Comparison of ENCODE assay signal across 14 cellular contexts in the genomic region with DNA sequence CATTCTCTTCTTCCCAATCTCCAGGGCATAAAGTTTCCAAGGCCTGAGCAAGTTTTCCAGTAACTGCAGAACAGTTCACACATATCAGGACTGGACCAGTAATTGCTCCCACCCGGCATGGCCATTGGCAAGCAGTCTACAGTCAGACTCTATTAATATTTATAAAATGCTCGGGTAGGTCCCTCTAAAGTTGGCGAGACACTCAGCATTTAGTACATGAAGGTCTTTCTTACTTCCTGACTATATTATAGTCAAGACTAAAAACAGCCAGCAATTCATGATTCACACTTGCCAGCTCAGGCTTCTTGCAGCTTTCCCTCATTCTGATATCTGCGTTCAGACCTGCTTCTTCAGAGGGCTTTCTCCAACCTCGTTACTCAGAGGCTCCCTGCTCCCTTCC. TPM values are rescaled to one million over a fixed set of nuclear protein-coding genes. Genes with fewer than 3 reads are reported as not detected.
DNase-seq lines count a peak whose midpoint lies in the region; TF ChIP-seq lines count a peak whose summit lies in the region.
"Had no signal": no experiment of that assay in that cellular context is flagged by ENCODE, and none has a peak within 500 bp of the region (broad histone marks: within the 10 kb centered on the region; RNA-seq: fewer than 3 reads in every experiment).

No MANE protein-coding gene starts in this region.

- H3K4me3 ChIP-seq in OCI-LY7 (ENCODE audit: low read depth, low read length, poor library complexity, severe bottlenecking) (no peak overlapping the region), endodermal cell (ENCODE audit: low read length) (no peak overlapping the region), mucosa of rectum (ENCODE audit: low read length in 2 of 2) (no peak overlapping the region), spleen (no peak overlapping the region)

- BruUV-seq in OCI-LY7 (replicated peaks; lab: Mats Ljungman, UMichigan), result no TSS peak

- peak overlapping the region; percentile 12 for H3K27ac ChIP-seq in OCI-LY7 (ENCODE audit: low read depth, low read length, poor library complexity, severe bottlenecking)
- no peak overlapping the region for H3K27ac ChIP-seq in endodermal cell (ENCODE audit: low read depth, low read length)
- peak overlapping the region; percentile 67 to 69 for H3K27ac ChIP-seq in mucosa of rectum (ENCODE audit: low read depth in 2 of 2, low read length in 2 of 2)
- H3K27ac ChIP-seq in spleen, result no peak overlapping the region

- CTCF ChIA-PET in OCI-LY7 (lab: Charles Lee; ENCODE audit: unreplicated experiment), result no interaction called here

- H3K36me3 Mint-ChIP-seq in endodermal cell (ENCODE audit: low read depth), result no peaks in the 10 kb centered on the region
- H3K36me3 Mint-ChIP-seq: naive thymus-derived CD8-positive, alpha-beta T cell had no signal

- peak overlapping the region; percentile 56 for H3K27ac Mint-ChIP-seq in endodermal cell
- H3K27ac Mint-ChIP-seq: activated CD4-positive, alpha-beta T cell treated with anti-CD3 and anti-CD28 coated beads, Interleukin-2, amount 10 ng/mL, durations not matched to agents 24 days and 14 days; naive thymus-derived CD8-positive, alpha-beta T cell had no signal

- no peaks in the 10 kb centered on the region for H3K27me3 ChIP-seq in endodermal cell (ENCODE audit: control insufficient read depth, insufficient read depth, low read length, poor library complexity, severe bottlenecking)
- H3K27me3 ChIP-seq in mucosa of rectum (ENCODE audit: control insufficient read depth in 2 of 2, insufficient read depth in 2 of 2, low read length in 2 of 2), result no peaks in the 10 kb centered on the region
- H3K27me3 ChIP-seq in spleen (replicated peaks in 1 of 7), result no peaks in the 10 kb centered on the region

- intact Hi-C loops in OCI-LY7 (cut with micrococcal nuclease; ENCODE audit: unreplicated experiment), result no loop called here
- intact Hi-C loops in spleen (cut with DNase I; ENCODE audit: low total_unique reads), result no loop called here

- DNase-seq in AG08395 (ENCODE audit: low spot score) (peak; percentile 32), OCI-LY7 (ENCODE audit: low spot score) (no peak), endodermal cell (no peak), NCI-H1105 (lab: John Stamatoyannopoulos, UW) (no peak), spleen (no peak), mesenteric fat pad (ENCODE audit: low spot score) (no peak)
- no peak for DNase-seq in activated CD4-positive, alpha-beta T cell treated with anti-CD3 and anti-CD28 coated beads for 48 hours
- DNase-seq: activated CD4-positive, alpha-beta T cell treated with anti-CD3 and anti-CD28 coated beads, Interleukin-2, amount 10 ng/mL, durations not matched to agents 24 days and 14 days; activated gamma-delta T cell treated with Interleukin-2 at 50 U/mL for 16 hours; Karpas-422; naive thymus-derived CD8-positive, alpha-beta T cell; NCI-H345; stimulated activated naive CD4-positive, alpha-beta T cell had no signal

- TF ChIP-seq POLR2A in spleen (IDR thresholded peaks at IDR 0.05), result no peak

- no peaks in the 10 kb centered on the region for H3K79me2 ChIP-seq in OCI-LY7 (ENCODE audit: insufficient read depth, low read depth, low read length)

- H2AFZ ChIP-seq in OCI-LY7 (ENCODE audit: low read length), result peak overlapping the region; percentile 88

- peaks cover 56% of the 10 kb centered on the region for H3K4me1 Mint-ChIP-seq in endodermal cell

- H3K9ac ChIP-seq in endodermal cell (ENCODE audit: extremely low read depth, low read length, poor library complexity, severe bottlenecking) (no peak overlapping the region), mucosa of rectum (ENCODE audit: low read depth in 1 of 2, low read length in 2 of 2) (no peak overlapping the region)

- no peaks in the 10 kb centered on the region for H4K20me1 ChIP-seq in OCI-LY7 (ENCODE audit: insufficient read depth, low read length)

- POLR2A ChIA-PET in OCI-LY7 (lab: Charles Lee), result interaction anchor here (0.6 to 2.8 kb wide), 5 partner anchors 8 to 26 kb away, joined by 3 to 21 read pairs (median 13); partner anchors contain the start of gene GADD45A

- H3K9me2 ChIP-seq in OCI-LY7 (ENCODE audit: insufficient read depth, low read length), result no peaks in the 10 kb centered on the region

- WGBS in endodermal cell (ENCODE audit: insufficient coverage in 1 of 2, insufficient read length in 1 of 2), 2 experiments, result 89 to 94% methylated on average over 4 to 5 of the region's 5 CpGs
- WGBS in spleen, 5 donors, result 51 to 83% (median 77%) methylated on average over 5 of the region's 5 CpGs

- peaks cover 44% of the 10 kb centered on the region for H3K4me1 ChIP-seq in OCI-LY7 (ENCODE audit: insufficient read depth, low read length, poor library complexity, severe bottlenecking)
- peaks cover 43% of the 10 kb centered on the region for H3K4me1 ChIP-seq in endodermal cell (ENCODE audit: control insufficient read depth, insufficient read depth, low read length)
- H3K4me1 ChIP-seq in mucosa of rectum (ENCODE audit: control insufficient read depth in 2 of 2, insufficient read depth in 2 of 2, low read length in 2 of 2), result peaks cover 43 to 62% of the 10 kb centered on the region in 2 donors
- peaks cover 7 to 48% (median 33%) of the 10 kb centered on the region in 6 donors for H3K4me1 ChIP-seq in spleen

- H3K4me3 Mint-ChIP-seq in endodermal cell, result no peak overlapping the region
- H3K4me3 Mint-ChIP-seq: activated CD4-positive, alpha-beta T cell treated with anti-CD3 and anti-CD28 coated beads, Interleukin-2, amount 10 ng/mL, durations not matched to agents 24 days and 14 days; naive thymus-derived CD8-positive, alpha-beta T cell had no signal

- no peak for TF ChIP-seq CTCF in OCI-LY7 (conservative IDR thresholded peaks at IDR 0.05; ENCODE audit: low read length)
- TF ChIP-seq CTCF in endodermal cell (conservative IDR thresholded peaks at IDR 0.05), result no peak
- no peak for TF ChIP-seq CTCF in spleen (IDR thresholded peaks at IDR 0.05 in 8 of 11, conservative IDR thresholded peaks at IDR 0.05 in 3 of 11)

- H3K9me3 Mint-ChIP-seq in endodermal cell, result no peaks in the 10 kb centered on the region
- H3K9me3 Mint-ChIP-seq: activated CD4-positive, alpha-beta T cell treated with anti-CD3 and anti-CD28 coated beads, Interleukin-2, amount 10 ng/mL, durations not matched to agents 24 days and 14 days; naive thymus-derived CD8-positive, alpha-beta T cell had no signal

- H3K27me3 Mint-ChIP-seq in endodermal cell (ENCODE audit: insufficient read depth), result no peaks in the 10 kb centered on the region

- H3K4me2 ChIP-seq in OCI-LY7 (ENCODE audit: low read length), result peak overlapping the region; percentile 73

- H3K9me3 ChIP-seq in OCI-LY7 (ENCODE audit: low read length) (no peaks in the 10 kb centered on the region), endodermal cell (ENCODE audit: control insufficient read depth, low read length) (no peaks in the 10 kb centered on the region), mucosa of rectum (ENCODE audit: control insufficient read depth in 2 of 2, low read length in 2 of 2) (no peaks in the 10 kb centered on the region), spleen (no peaks in the 10 kb centered on the region)

- H3K36me3 ChIP-seq in OCI-LY7 (ENCODE audit: insufficient read depth, low read length), result no peaks in the 10 kb centered on the region
- no peaks in the 10 kb centered on the region for H3K36me3 ChIP-seq in endodermal cell (ENCODE audit: control insufficient read depth, insufficient read depth, low read length)
- H3K36me3 ChIP-seq in mucosa of rectum (ENCODE audit: control insufficient read depth in 2 of 2, insufficient read depth in 2 of 2, low read length in 2 of 2), result peaks cover 0 to 6% of the 10 kb centered on the region in 2 donors
- H3K36me3 ChIP-seq in spleen, result peaks cover 0 to 5% (median 2%) of the 10 kb centered on the region in 6 donors

RNA-seq across cellular contexts. Expression of gene GADD45A, which starts 25.4 kb away (rescaled TPM):
- total RNA-seq in OCI-LY7 (2014; rRNA removed; shearing (Covaris generic)), result 46.8 and 60.7 TPM in 2 replicates
- total RNA-seq in OCI-LY7 (2022), result 48.6 and 54.9 TPM in 2 replicates
- total RNA-seq in endodermal cell, result 10 to 100 TPM; 48.0 to 52.4 TPM
- polyA plus RNA-seq in endodermal cell (2013, experiment 1 of 2), result 31.4 TPM
- 34.8 TPM for polyA plus RNA-seq in endodermal cell (2013, experiment 2 of 2)
- 10 to 100 TPM; 19.7 to 63.7 (median 31.7) TPM for total RNA-seq in spleen
- 10 to 100 TPM; 17.5 to 19.9 (median 18.9) TPM for polyA plus RNA-seq in spleen
- 110 TPM for total RNA-seq in mesenteric fat pad

Comparison
In these comparisons a context has a peak if more than half of its experiments do, and no peak if none do; other contexts are left out.
1. H3K27ac ChIP-seq: peak in OCI-LY7 (single experiment) and mucosa of rectum (2 of 2); none in endodermal cell (single experiment) and spleen (0 of 8).